In the genomic region with DNA sequence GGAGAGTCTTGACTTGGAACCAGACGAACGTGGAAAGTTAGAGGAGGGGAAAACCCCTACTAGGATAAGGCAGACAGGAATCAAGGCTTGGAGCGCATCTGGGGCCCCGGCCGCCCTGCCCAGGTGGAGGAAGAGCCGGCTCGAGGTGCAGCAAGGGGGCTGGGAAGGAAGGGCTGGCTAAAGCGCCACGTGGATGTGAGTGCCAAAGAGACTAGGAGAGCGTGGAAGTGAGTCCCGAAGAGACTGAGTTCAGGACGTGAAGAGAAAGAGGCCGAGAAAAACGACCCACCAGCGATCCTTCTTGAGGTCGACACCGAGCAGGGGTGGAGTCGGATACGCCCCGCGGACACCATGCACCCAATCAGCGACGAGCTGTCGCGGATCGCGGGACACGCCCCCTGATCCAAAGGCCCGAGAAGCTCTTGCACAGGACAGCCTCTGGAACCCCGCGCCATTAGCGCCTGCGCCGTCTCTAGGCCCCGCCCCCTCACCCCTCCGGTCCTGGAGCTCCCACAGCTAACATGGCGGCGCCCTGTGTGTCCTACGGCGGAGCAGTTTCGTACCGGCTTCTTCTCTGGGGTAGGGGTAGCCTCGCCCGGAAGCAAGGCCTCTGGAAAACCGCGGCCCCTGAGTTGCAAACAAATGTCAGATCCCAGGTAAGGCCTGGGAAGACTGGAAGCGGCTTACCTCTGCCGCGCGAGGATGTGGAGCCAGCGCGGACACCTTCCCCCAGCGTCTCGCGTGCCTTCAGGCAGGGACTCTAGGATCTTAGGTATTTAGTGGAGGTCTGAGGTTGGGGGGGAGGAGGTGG, we compare ENCODE assay signal across 8 cellular contexts. TPM values are rescaled to one million over a fixed set of nuclear protein-coding genes. Genes with fewer than 3 reads are reported as not detected.
DNase-seq lines count a peak whose midpoint lies in the region; ATAC-seq and TF ChIP-seq lines count a peak whose summit lies in the region.

Gene MRPS9 (plus strand): TSS at position 498 of the 811 bp plus-strand sequence. CDS start 24 bp downstream, at position 522.

- ATAC-seq in GM18870 (IDR thresholded peaks at IDR 0.05; ENCODE audit: unreplicated experiment) (peak; percentile 99), HG03135 (IDR thresholded peaks at IDR 0.05; ENCODE audit: unreplicated experiment) (peak; percentile 100)

- no peaks in the 10 kb centered on the region for H3K36me3 ChIP-seq in ACC112 (ENCODE audit: insufficient read depth, low read length)
- H3K36me3 ChIP-seq in breast epithelium: no peaks in the 10 kb centered on the region

- DNase-seq in NCI-H2196 treated with DMSO at 0.1 percent for 48 hours (lab: John Stamatoyannopoulos, UW; ENCODE audit: unreplicated experiment) (peak; percentile 90), breast epithelium (ENCODE audit: low spot score in 2 of 2) (peak; percentile 98)

- H3K4me1 ChIP-seq in ACC112 (ENCODE audit: control insufficient read depth, insufficient read depth, low read length, unreplicated experiment) (peaks cover 4% of the 10 kb centered on the region), breast epithelium (no peaks in the 10 kb centered on the region)

- peak within 1 kb of the TSS; percentile 95 for H3K4me3 ChIP-seq in ACC112 (ENCODE audit: low read depth, low read length)
- H3K4me3 ChIP-seq in breast epithelium: peak within 1 kb of the TSS; percentile 75 to 89 (median 85)
- peak within 1 kb of the TSS; percentile 88 for H3K4me3 ChIP-seq in iPS-18c (ENCODE audit: insufficient read depth, low read depth, low read length)
- H3K4me3 ChIP-seq in skin epidermis: peak within 1 kb of the TSS; percentile 66 to 85 (median 74)

- H3K79me2 ChIP-seq in ACC112 (ENCODE audit: control insufficient read depth, insufficient read depth, low read length, unreplicated experiment): peaks cover 26% of the 10 kb centered on the region

- TF ChIP-seq CTCF in VCaP (conservative IDR thresholded peaks at IDR 0.05) (no peak), breast epithelium (IDR thresholded peaks at IDR 0.05) (no peak)

- peak; percentile 57 for TF ChIP-seq POLR2A in breast epithelium (IDR thresholded peaks at IDR 0.05)

- intact Hi-C loops in breast epithelium (cut with DNase I; ENCODE audit: low total_unique reads): no loop called here

- peak within 1 kb of the TSS; percentile 95 for H2AFZ ChIP-seq in ACC112 (ENCODE audit: low read length, unreplicated experiment)

- peak within 1 kb of the TSS; percentile 25; the same call in 1 of the 2 replicates for H3K27ac ChIP-seq in ACC112 (ENCODE audit: low read depth, low read length)
- peak within 1 kb of the TSS; percentile 87 for H3K27ac ChIP-seq in VCaP
- peak within 1 kb of the TSS; percentile 80 to 89 for H3K27ac ChIP-seq in breast epithelium
- H3K27ac ChIP-seq in skin epidermis: peak within 1 kb of the TSS; percentile 14 to 90 (median 83)

- H3K9me3 ChIP-seq in breast epithelium (no peaks in the 10 kb centered on the region), iPS-18c (ENCODE audit: control insufficient read depth, insufficient read depth, low read length) (no peaks in the 10 kb centered on the region)

- H3K27me3 ChIP-seq in ACC112 (ENCODE audit: insufficient read depth, low read length) (0 out of 2 replicates have a peak, but pooled peaks cover 2% of the 10 kb centered on the region), breast epithelium (no peaks in the 10 kb centered on the region)

RNA-seq across cellular contexts. Expression of gene MRPS9, which starts in this region (rescaled TPM):
- total RNA-seq in breast epithelium: 10 to 100 TPM; 14.1 to 26.3 (median 18.0) TPM

Comparison
In these comparisons a context has a peak if more than half of its experiments do, and no peak if none do; other contexts are left out.
1. Peak in every context shown above with its lines: DNase-seq, ATAC-seq, H3K4me3 ChIP-seq and H3K27ac ChIP-seq.
2. H3K27ac ChIP-seq: peak in every context shown above with its lines; median percentile 87 in VCaP; 84 in breast epithelium; 83 in skin epidermis; 25 in ACC112.